ENCODE assay signal across 14 cellular contexts in the genomic region with DNA sequence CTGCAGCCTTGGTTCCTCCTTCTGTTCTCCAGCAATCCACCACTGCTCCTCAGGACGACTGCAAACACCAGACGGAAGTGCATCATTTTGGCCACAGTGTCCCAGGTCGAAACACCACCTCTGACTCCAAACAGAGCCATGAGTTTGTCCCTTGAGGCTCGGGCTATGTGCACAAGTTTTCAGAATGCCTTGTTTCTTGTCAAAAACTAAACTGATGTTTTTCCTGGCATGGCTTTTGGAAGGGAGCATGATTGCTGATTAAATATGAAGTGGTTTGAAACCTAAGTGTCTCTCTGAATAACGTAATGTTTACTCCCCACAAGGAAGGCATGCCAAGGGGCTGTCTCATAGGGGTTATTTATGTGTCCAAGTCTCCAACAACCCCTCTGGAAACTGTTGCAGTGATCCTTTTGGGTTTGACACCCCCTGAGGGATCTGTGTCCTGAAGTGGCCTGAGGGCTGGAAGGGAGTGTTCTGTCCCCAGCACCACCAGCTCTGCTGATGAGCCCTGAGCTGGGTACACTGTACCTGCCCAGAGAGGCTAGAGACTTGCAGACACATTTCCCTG.
DNase-seq lines count a peak whose midpoint lies in the region; ATAC-seq, FAIRE-seq and TF ChIP-seq lines count a peak whose summit lies in the region.
"Had no signal": no experiment of that assay in that cellular context is flagged by ENCODE, and none has a peak within 500 bp of the region (broad histone marks: within the 10 kb centered on the region; RNA-seq: fewer than 3 reads in every experiment).

No MANE protein-coding gene starts in this region.

- H2BK12ac ChIP-seq in H1 (ENCODE audit: low read depth, low read length) (no peak overlapping the region), mesenchymal stem cell (ENCODE audit: low read length in 2 of 2) (peak overlapping the region in 1 of 2 experiments; percentile 78)

- H3K79me1 ChIP-seq in H1 (ENCODE audit: low read depth, low read length) (no peaks in the 10 kb centered on the region), mesenchymal stem cell (replicated peaks; ENCODE audit: low read length, poor library complexity, severe bottlenecking) (no peaks in the 10 kb centered on the region)

- H3K23ac ChIP-seq in H1 (ENCODE audit: insufficient read length) = no peak overlapping the region
- peak overlapping the region in 1 of 2 experiments; percentile 73 for H3K23ac ChIP-seq in mesenchymal stem cell (ENCODE audit: low read length in 2 of 2)

- H3K9me3 ChIP-seq in H1 (ENCODE audit: insufficient read depth in 2 of 2, low read depth in 1 of 2, low read length in 1 of 2) (no peaks in the 10 kb centered on the region), mesenchymal stem cell (ENCODE audit: control insufficient read depth, low read length) (no peaks in the 10 kb centered on the region), thyroid gland (no peaks in the 10 kb centered on the region)

- H2BK15ac ChIP-seq in H1 (ENCODE audit: low read length) (no peak overlapping the region), mesenchymal stem cell (ENCODE audit: low read depth, poor library complexity, severe bottlenecking) (no peak overlapping the region)

- H2BK20ac ChIP-seq in H1 (ENCODE audit: low read length) = no peak overlapping the region

- DNase-seq in NCI-H2029 treated with DMSO at 0.1 percent for 48 hours (lab: John Stamatoyannopoulos, UW) = peak; percentile 91
- no peak for DNase-seq in H1 (ENCODE audit: low read depth in 1 of 2, low spot score in 2 of 2)
- DNase-seq in mesenchymal stem cell = peak; percentile 55
- DNase-seq in thyroid gland = peak; percentile 33 to 38
- DNase-seq in NCI-H2107 (lab: John Stamatoyannopoulos, UW) = no peak
- DNase-seq in midbrain (lab: John Stamatoyannopoulos, UW) = no peak
- DNase-seq in urothelium cell line (ENCODE audit: low spot score) = no peak
- DNase-seq: activated CD8-positive, alpha-beta memory T cell treated with anti-CD3 and anti-CD28 coated beads, Interleukin-2, amount 10 ng/mL, durations not matched to agents 7 days and 5 days; NCI-H1436 treated with DMSO at 0.1 percent for 48 hours; NCI-H82; nucleus accumbens had no signal

- peak overlapping the region; percentile 28; the same call in 1 of the 2 replicates for H3K18ac ChIP-seq in H1 (ENCODE audit: extremely low read depth, low read length)
- H3K18ac ChIP-seq in mesenchymal stem cell (ENCODE audit: low read depth in 1 of 2, low read length in 2 of 2) = peak overlapping the region in 1 of 2 experiments; percentile 44

- CTCF ChIA-PET in H1 (lab: Charles Lee; ENCODE audit: partially characterized antibody) = interaction anchor here (2.7 kb wide), 1 partner anchor 138 kb away, joined by 11 read pairs; no protein-coding TSS in a partner anchor

- no peak overlapping the region for H2BK120ac ChIP-seq in H1 (replicated peaks; ENCODE audit: low read depth, low read length)
- no peak overlapping the region for H2BK120ac ChIP-seq in mesenchymal stem cell (ENCODE audit: low read depth, low read length)

- POLR2A ChIA-PET in H1 (lab: Charles Lee; ENCODE audit: partially characterized antibody) = no interaction called here

- no peak overlapping the region for H2AK5ac ChIP-seq in H1 (ENCODE audit: low read depth, low read length)
- H2AK5ac ChIP-seq in mesenchymal stem cell (ENCODE audit: low read length, severe bottlenecking) = no peak overlapping the region

- H3K4me2 ChIP-seq in H1 (ENCODE audit: insufficient read depth in 1 of 2, low read depth in 2 of 2, low read length in 2 of 2) (no peak overlapping the region), mesenchymal stem cell (ENCODE audit: low read length, poor library complexity, severe bottlenecking) (no peak overlapping the region)

- H2BK5ac ChIP-seq in H1 (ENCODE audit: low read depth, low read length) (no peak overlapping the region), mesenchymal stem cell (ENCODE audit: low read depth, low read length, poor library complexity, severe bottlenecking) (no peak overlapping the region)

- TF ChIP-seq POLR2A in H1 (IDR thresholded peaks at IDR 0.05; ENCODE audit: control extremely low read depth in 1 of 2, low read depth in 2 of 2, low read length in 2 of 2) = no peak
- no peak for TF ChIP-seq POLR2A in thyroid gland (IDR thresholded peaks at IDR 0.05)

- no peak overlapping the region for H3K9ac ChIP-seq in H1 (replicated peaks in 1 of 4; ENCODE audit: extremely low read depth in 1 of 4, low read depth in 3 of 4, low read length in 3 of 4)
- H3K9ac ChIP-seq in mesenchymal stem cell (ENCODE audit: low read length) = no peak overlapping the region

- TF ChIP-seq RAD21 in H1 (IDR thresholded peaks at IDR 0.05 in 1 of 2, conservative IDR thresholded peaks at IDR 0.05 in 1 of 2; ENCODE audit: low read depth in 2 of 2, low read length in 2 of 2) = no peak

- no peak overlapping the region for H2AFZ ChIP-seq in H1 (ENCODE audit: low read length)
- no peak overlapping the region for H2AFZ ChIP-seq in mesenchymal stem cell (ENCODE audit: low read depth, low read length)

- H3K27ac ChIP-seq in H1 (ENCODE audit: low read depth, low read length) = no peak overlapping the region
- H3K27ac ChIP-seq in mesenchymal stem cell (ENCODE audit: low read length, poor library complexity, severe bottlenecking) = no peak overlapping the region
- H3K27ac ChIP-seq in thyroid gland = peak overlapping the region; percentile 20 to 68 (median 56)
- H3K27ac ChIP-seq: C4-2B had no signal

- H3K27me3 ChIP-seq in H1 (replicated peaks in 1 of 4; ENCODE audit: control insufficient read depth in 3 of 4, extremely low read depth in 1 of 4, insufficient read depth in 3 of 4, low read length in 3 of 4) (peaks cover 0 to 2% (median under 1%) of the 10 kb centered on the region in 4 experiments; a peak in 2 of 7 replicates), mesenchymal stem cell (ENCODE audit: control insufficient read depth in 1 of 2, insufficient read depth in 1 of 2, low read length in 2 of 2) (peaks cover 0 to 13% of the 10 kb centered on the region in 2 experiments), thyroid gland (no peaks in the 10 kb centered on the region)

- WGBS in H1 (ENCODE audit: extremely low coverage in 1 of 2, insufficient coverage in 1 of 2, insufficient read length in 1 of 2, insufficient replicate concordance in 2 of 2, low coverage in 1 of 2, low lambda C conversion rate in 2 of 2, missing lambda C conversion rate in 1 of 2), 2 experiments = 89% methylated on average over 5 of the region's 5 CpGs; no CpG with 5 or more reads in 1 of the 2 experiments
- 48% methylated on average over 4 of the region's 5 CpGs for WGBS in mesenchymal stem cell
- 40 to 63% methylated on average over 5 of the region's 5 CpGs for WGBS in thyroid gland, 2 donors

- H3K4me1 ChIP-seq in H1 (replicated peaks in 1 of 4; ENCODE audit: control insufficient read depth in 3 of 4, insufficient read depth in 4 of 4, low read length in 3 of 4) = peaks cover 2 to 17% (median 7%) of the 10 kb centered on the region in 4 experiments; a peak in 6 of 7 replicates
- peaks cover 2% of the 10 kb centered on the region for H3K4me1 ChIP-seq in mesenchymal stem cell (ENCODE audit: control insufficient read depth, insufficient read depth, low read depth, low read length)
- H3K4me1 ChIP-seq in thyroid gland = peaks cover 10 to 30% of the 10 kb centered on the region in 2 donors

- H3K14ac ChIP-seq in H1 (ENCODE audit: insufficient read length) (no peak overlapping the region), mesenchymal stem cell (ENCODE audit: low read length in 2 of 2) (peak overlapping the region in 1 of 2 experiments; percentile 71)

- no peak overlapping the region for H3K56ac ChIP-seq in H1 (replicated peaks; ENCODE audit: insufficient read length, low read depth, low read length)

- TF ChIP-seq CTCF in H1 (IDR thresholded peaks at IDR 0.05; ENCODE audit: control extremely low read depth in 1 of 3, insufficient read depth in 1 of 3, low read depth in 1 of 3, low read length in 3 of 3) = no peak
- no peak for TF ChIP-seq CTCF in thyroid gland (IDR thresholded peaks at IDR 0.05)

- no peaks in the 10 kb centered on the region for H3K23me2 ChIP-seq in H1 (ENCODE audit: low read depth, low read length)

- no peak for TF ChIP-seq EP300 in H1 (IDR thresholded peaks at IDR 0.05; ENCODE audit: borderline replicate concordance in 1 of 2, low read depth in 2 of 2, low read length in 2 of 2)

- H4K5ac ChIP-seq in H1 (ENCODE audit: insufficient read length, low read depth, low read length) = no peak overlapping the region

- H4K20me1 ChIP-seq in H1 (replicated peaks in 1 of 2; ENCODE audit: control insufficient read depth in 1 of 2, insufficient read depth in 2 of 2, low read length in 2 of 2) = no peaks in the 10 kb centered on the region

- no peak overlapping the region for H3K4ac ChIP-seq in H1 (replicated peaks; ENCODE audit: insufficient read length, low read depth, low read length)
- peak overlapping the region in 1 of 2 experiments; percentile 6 for H3K4ac ChIP-seq in mesenchymal stem cell (ENCODE audit: low read depth in 1 of 2, low read length in 2 of 2)

- H3K4me3 ChIP-seq in H1 (ENCODE audit: extremely low read depth in 1 of 4, insufficient read depth in 2 of 4, low read depth in 3 of 4, low read length in 4 of 4) = no peak overlapping the region
- no peak overlapping the region for H3K4me3 ChIP-seq in mesenchymal stem cell (ENCODE audit: insufficient read depth in 1 of 2, low read depth in 1 of 2, low read length in 2 of 2)
- H3K4me3 ChIP-seq in thyroid gland (replicated peaks in 1 of 3) = no peak overlapping the region

- H4K91ac ChIP-seq in H1 (replicated peaks; ENCODE audit: insufficient read length, low read length) (no peak overlapping the region), mesenchymal stem cell (ENCODE audit: low read length) (no peak overlapping the region)

- ATAC-seq in GM19351 (IDR thresholded peaks at IDR 0.05; ENCODE audit: unreplicated experiment) = no peak
- ATAC-seq: activated CD8-positive, alpha-beta memory T cell treated with anti-CD3 and anti-CD28 coated beads, Interleukin-2, amount 10 ng/mL, durations not matched to agents 7 days and 5 days; left colon had no signal

- intact Hi-C loops in thyroid gland (cut with DNase I) = no loop called here

- H3K36me3 ChIP-seq in H1 (ENCODE audit: control insufficient read depth in 2 of 4, insufficient read depth in 4 of 4, low read length in 3 of 4) (no peaks in the 10 kb centered on the region), mesenchymal stem cell (ENCODE audit: control insufficient read depth in 1 of 2, insufficient read depth in 2 of 2, low read depth in 1 of 2, low read length in 2 of 2) (no peaks in the 10 kb centered on the region), thyroid gland (no peaks in the 10 kb centered on the region)

- FAIRE-seq in H1 (lab: Jason Lieb, UNC) (no peak), urothelium cell line (lab: Jason Lieb, UNC) (no peak)

- H3K79me2 ChIP-seq in H1 (ENCODE audit: control insufficient read depth in 1 of 2, insufficient read depth in 2 of 2, low read length in 2 of 2) = no peaks in the 10 kb centered on the region

- H4K8ac ChIP-seq in H1 (ENCODE audit: extremely low read depth, insufficient read depth, low read length) = no peak overlapping the region
- H4K8ac ChIP-seq in mesenchymal stem cell (ENCODE audit: low read length) = no peak overlapping the region

TF ChIP-seq in H1, 55 proteins besides CTCF, POLR2A, EP300 and RAD21 (continues in another document):
- TF ChIP-seq NRF1 (IDR thresholded peaks at IDR 0.05; ENCODE audit: low read depth, low read length) (no peak), FOSL1 (IDR thresholded peaks at IDR 0.05; ENCODE audit: insufficient read depth, low read depth, low read length) (no peak)

Comparison
In these comparisons a context has a peak if more than half of its experiments do, and no peak if none do; other contexts are left out.
1. DNase-seq: peak in NCI-H2029 treated with DMSO at 0.1 percent for 48 hours (single experiment), mesenchymal stem cell (single experiment) and thyroid gland (2 of 2); none in H1 (0 of 2), NCI-H2107 (single experiment), midbrain (single experiment) and urothelium cell line (single experiment).
2. H3K27ac ChIP-seq: peak in thyroid gland (3 of 3); none in H1 (single experiment) and mesenchymal stem cell (single experiment).